Comparison of ENCODE assay signal across 9 cellular contexts in the genomic region with DNA sequence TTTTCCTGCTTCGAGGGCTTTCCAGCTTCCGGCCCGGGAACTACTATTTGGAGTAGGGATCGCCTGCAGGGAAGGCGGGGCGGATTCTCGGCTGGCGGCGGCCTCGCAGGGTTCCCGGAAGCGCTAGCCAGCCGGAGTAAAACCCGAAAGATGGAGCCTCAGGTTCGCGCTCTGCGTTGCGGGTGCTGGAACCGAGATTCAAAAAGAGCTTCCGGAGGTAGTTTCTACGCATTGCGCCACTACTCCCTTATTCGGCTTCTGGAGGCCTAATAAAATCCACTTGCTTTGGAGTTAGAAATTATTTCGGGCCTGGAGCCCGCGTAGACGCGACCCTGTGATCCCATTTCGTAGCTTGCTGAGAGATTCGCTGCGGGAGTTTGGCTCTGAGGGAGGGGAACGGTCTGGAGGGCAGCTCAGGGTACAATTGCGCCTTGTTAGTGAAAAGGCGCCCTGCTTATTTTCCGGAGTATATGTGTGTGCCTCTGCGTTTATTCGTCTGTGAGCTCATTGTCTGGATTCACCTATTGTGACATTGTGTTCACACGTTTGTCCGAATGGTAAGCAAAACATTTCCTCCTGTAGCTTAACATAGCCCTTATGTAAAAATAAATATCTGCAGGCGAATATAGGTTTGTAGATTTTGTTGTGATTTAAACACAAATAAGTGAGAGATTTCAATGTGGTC. TPM values are rescaled to one million over a fixed set of nuclear protein-coding genes. Genes with fewer than 3 reads are reported as not detected.
DNase-seq lines count a peak whose midpoint lies in the region; ATAC-seq and TF ChIP-seq lines count a peak whose summit lies in the region.
"Had no signal": no experiment of that assay in that cellular context is flagged by ENCODE, and none has a peak within 500 bp of the region (broad histone marks: within the 10 kb centered on the region; RNA-seq: fewer than 3 reads in every experiment).

No MANE protein-coding gene starts in this region.

- H3K27me3 Mint-ChIP-seq in activated naive CD4-positive, alpha-beta T cell treated with anti-CD3 and anti-CD28 coated beads, Interleukin-2, amount 10 ng/mL, durations not matched to agents 7 days and 5 days = peaks cover 99% of the 10 kb centered on the region

- H3K27me3 ChIP-seq in suprapubic skin = peaks cover 100% of the 10 kb centered on the region

- ATAC-seq in activated naive CD4-positive, alpha-beta T cell treated with anti-CD3 and anti-CD28 coated beads, Interleukin-2, amount 50 U/mL, for 72 hours = no peak
- ATAC-seq in GM21717 (IDR thresholded peaks at IDR 0.05; ENCODE audit: unreplicated experiment) = no peak

- H3K27ac ChIP-seq in SK-N-MC = peak overlapping the region; percentile 100
- H3K27ac ChIP-seq in suprapubic skin = no peak overlapping the region
- H3K27ac ChIP-seq: left lung had no signal

- no peak for TF ChIP-seq CTCF in suprapubic skin (IDR thresholded peaks at IDR 0.05)

- peak overlapping the region; percentile 22 for H3K4me3 Mint-ChIP-seq in activated naive CD4-positive, alpha-beta T cell treated with anti-CD3 and anti-CD28 coated beads, Interleukin-2, amount 10 ng/mL, durations not matched to agents 7 days and 5 days

- H3K4me3 ChIP-seq in SK-N-MC = peak overlapping the region; percentile 80
- H3K4me3 ChIP-seq in iPS-11a (ENCODE audit: low read depth, low read length) = peak overlapping the region; percentile 8
- peak overlapping the region; percentile 22 for H3K4me3 ChIP-seq in suprapubic skin
- H3K4me3 ChIP-seq: left lung had no signal

- CTCF ChIA-PET in activated naive CD4-positive, alpha-beta T cell treated with anti-CD3 and anti-CD28 coated beads, Interleukin-2, amount 10 ng/mL, durations not matched to agents 7 days and 5 days (lab: Charles Lee) = interaction anchor here (0.8 to 4.5 kb wide), 28 partner anchors 9 to 271 kb away, joined by 3 to 28 read pairs (median 6); no protein-coding TSS in a partner anchor

- peaks cover 43% of the 10 kb centered on the region for H3K4me1 ChIP-seq in suprapubic skin

- peak; percentile 43 for DNase-seq in activated naive CD4-positive, alpha-beta T cell treated with anti-CD3 and anti-CD28 coated beads, Interleukin-2, amount 10 ng/mL, durations not matched to agents 7 days and 5 days
- no peak for DNase-seq in activated naive CD4-positive, alpha-beta T cell treated with anti-CD3 and anti-CD28 coated beads, Interleukin-2, amount 50 U/mL, for 72 hours (ENCODE audit: low spot score in 2 of 2)
- DNase-seq in SK-N-MC (ENCODE audit: low read depth, low spot score) = peak; percentile 66
- DNase-seq in suprapubic skin (ENCODE audit: low spot score in 2 of 2) = no peak
- DNase-seq in NAMALWA (ENCODE audit: low spot score) = no peak
- DNase-seq in mucosa of gallbladder (ENCODE audit: low spot score) = no peak

- H3K27ac Mint-ChIP-seq in activated naive CD4-positive, alpha-beta T cell treated with anti-CD3 and anti-CD28 coated beads, Interleukin-2, amount 10 ng/mL, durations not matched to agents 7 days and 5 days = peak overlapping the region; percentile 13
- H3K27ac Mint-ChIP-seq in activated naive CD4-positive, alpha-beta T cell treated with anti-CD3 and anti-CD28 coated beads, Interleukin-2, amount 50 U/mL, for 72 hours = peak overlapping the region in 1 of 2 donors; percentile 85

- H3K4me1 Mint-ChIP-seq in activated naive CD4-positive, alpha-beta T cell treated with anti-CD3 and anti-CD28 coated beads, Interleukin-2, amount 10 ng/mL, durations not matched to agents 7 days and 5 days = peaks cover 42% of the 10 kb centered on the region

- 17% methylated on average over 34 of the region's 40 CpGs for WGBS in suprapubic skin

- H3K36me3 ChIP-seq in SK-N-MC (ENCODE audit: insufficient read depth, low read length) (peaks cover 16% of the 10 kb centered on the region), suprapubic skin (no peaks in the 10 kb centered on the region)
- H3K36me3 ChIP-seq: left lung had no signal

- H3K36me3 Mint-ChIP-seq in activated naive CD4-positive, alpha-beta T cell treated with anti-CD3 and anti-CD28 coated beads, Interleukin-2, amount 10 ng/mL, durations not matched to agents 7 days and 5 days = peaks cover 2% of the 10 kb centered on the region
- peaks cover 0 to 18% of the 10 kb centered on the region in 2 donors for H3K36me3 Mint-ChIP-seq in activated naive CD4-positive, alpha-beta T cell treated with anti-CD3 and anti-CD28 coated beads, Interleukin-2, amount 50 U/mL, for 72 hours

- TF ChIP-seq EP300 in suprapubic skin (IDR thresholded peaks at IDR 0.05) = no peak

- H3K9ac ChIP-seq in SK-N-MC (ENCODE audit: insufficient read length) = peak overlapping the region; percentile 99

- no peak for TF ChIP-seq POLR2A in suprapubic skin (IDR thresholded peaks at IDR 0.05)

- no peaks in the 10 kb centered on the region for H3K9me3 ChIP-seq in SK-N-MC (ENCODE audit: low read depth, low read length)
- no peaks in the 10 kb centered on the region for H3K9me3 ChIP-seq in suprapubic skin
- H3K9me3 ChIP-seq: left lung had no signal

- H3K9me3 Mint-ChIP-seq in activated naive CD4-positive, alpha-beta T cell treated with anti-CD3 and anti-CD28 coated beads, Interleukin-2, amount 10 ng/mL, durations not matched to agents 7 days and 5 days = no peaks in the 10 kb centered on the region
- H3K9me3 Mint-ChIP-seq in activated naive CD4-positive, alpha-beta T cell treated with anti-CD3 and anti-CD28 coated beads, Interleukin-2, amount 50 U/mL, for 72 hours = no peaks in the 10 kb centered on the region

RNA-seq across cellular contexts. Expression of a gene that starts 0.7 kb away (rescaled TPM):
- not detected for total RNA-seq in activated naive CD4-positive, alpha-beta T cell treated with anti-CD3 and anti-CD28 coated beads, Interleukin-2, amount 50 U/mL, for 72 hours
- total RNA-seq in suprapubic skin (not detected), mucosa of gallbladder (not detected)
- total RNA-seq: left lung had no signal

RNA-seq across cellular contexts. Expression of a gene that starts 1.4 kb away (rescaled TPM):
- total RNA-seq in activated naive CD4-positive, alpha-beta T cell treated with anti-CD3 and anti-CD28 coated beads, Interleukin-2, amount 50 U/mL, for 72 hours = not detected
- not detected for total RNA-seq in suprapubic skin
- total RNA-seq in mucosa of gallbladder = not detected
- total RNA-seq: left lung had no signal

RNA-seq across cellular contexts. Expression of a gene that starts 4.9 kb away (rescaled TPM):
- not detected for total RNA-seq in activated naive CD4-positive, alpha-beta T cell treated with anti-CD3 and anti-CD28 coated beads, Interleukin-2, amount 50 U/mL, for 72 hours
- total RNA-seq in suprapubic skin = not detected
- 0.12 TPM for total RNA-seq in mucosa of gallbladder
- total RNA-seq: left lung had no signal

Comparison
In these comparisons a context has a peak if more than half of its experiments do, and no peak if none do; other contexts are left out.
1. DNase-seq: peak in activated naive CD4-positive, alpha-beta T cell treated with anti-CD3 and anti-CD28 coated beads, Interleukin-2, amount 10 ng/mL, durations not matched to agents 7 days and 5 days (single experiment) and SK-N-MC (single experiment); none in activated naive CD4-positive, alpha-beta T cell treated with anti-CD3 and anti-CD28 coated beads, Interleukin-2, amount 50 U/mL, for 72 hours (0 of 2), suprapubic skin (0 of 2), NAMALWA (single experiment) and mucosa of gallbladder (single experiment).
2. H3K4me3 ChIP-seq: peak in every context shown above with its lines; median percentile 80 in SK-N-MC; 22 in suprapubic skin; 8 in iPS-11a.